ENCODE assay signal across 9 cellular contexts in genomic region chr3:171165986-171166385, GRCh38.
A peak's percentile ranks its signal among the peaks of the same experiment; 100 is the strongest.
DNase-seq lines count a peak whose midpoint lies in the region; ATAC-seq and TF ChIP-seq lines count a peak whose summit lies in the region.
"Had no signal": no experiment of that assay in that cellular context is flagged by ENCODE, and none has a peak within 500 bp of the region (broad histone marks: within the 10 kb centered on the region; RNA-seq: fewer than 3 reads in every experiment).

No MANE protein-coding gene starts in this region.

- H3K4me3 ChIP-seq in osteoblast (ENCODE audit: insufficient read depth, low read length) (no peak overlapping the region), esophagus squamous epithelium (no peak overlapping the region)

- TF ChIP-seq CTCF in osteoblast (IDR thresholded peaks at IDR 0.05; ENCODE audit: extremely low read depth, low read depth, low read length) (no peak), esophagus squamous epithelium (IDR thresholded peaks at IDR 0.05) (no peak)

- peaks cover 30% of the 10 kb centered on the region for H3K4me1 Mint-ChIP-seq in activated T-cell treated with anti-CD3 and anti-CD28 coated beads, Interleukin-2, amount 50 U/mL, for 24 hours (ENCODE audit: low read depth)
- H3K4me1 Mint-ChIP-seq in activated CD4-positive, alpha-beta memory T cell treated with anti-CD3 and anti-CD28 coated beads, Interleukin-2, amount 10 ng/mL, durations not matched to agents 7 days and 5 days: peaks cover 21% of the 10 kb centered on the region

- H4K20me1 ChIP-seq in osteoblast (ENCODE audit: insufficient read depth, low read length): no peaks in the 10 kb centered on the region

- ATAC-seq in HG02610 (IDR thresholded peaks at IDR 0.05; ENCODE audit: unreplicated experiment): peak; percentile 63

- peaks cover 72% of the 10 kb centered on the region for H3K36me3 Mint-ChIP-seq in activated T-cell treated with anti-CD3 and anti-CD28 coated beads, Interleukin-2, amount 50 U/mL, for 24 hours (ENCODE audit: low read depth)
- peaks cover 60% of the 10 kb centered on the region for H3K36me3 Mint-ChIP-seq in activated CD4-positive, alpha-beta memory T cell treated with anti-CD3 and anti-CD28 coated beads, Interleukin-2, amount 10 ng/mL, durations not matched to agents 7 days and 5 days (ENCODE audit: low read depth)

- peaks cover 8% of the 10 kb centered on the region for H3K9me3 Mint-ChIP-seq in activated T-cell treated with anti-CD3 and anti-CD28 coated beads, Interleukin-2, amount 50 U/mL, for 24 hours
- peaks cover 10% of the 10 kb centered on the region for H3K9me3 Mint-ChIP-seq in activated CD4-positive, alpha-beta memory T cell treated with anti-CD3 and anti-CD28 coated beads, Interleukin-2, amount 10 ng/mL, durations not matched to agents 7 days and 5 days

- H3K79me2 ChIP-seq in osteoblast (ENCODE audit: insufficient read depth, low read length): no peaks in the 10 kb centered on the region

- peak overlapping the region; percentile 91 for H3K27ac Mint-ChIP-seq in activated T-cell treated with anti-CD3 and anti-CD28 coated beads, Interleukin-2, amount 50 U/mL, for 24 hours
- peak overlapping the region; percentile 79 for H3K27ac Mint-ChIP-seq in activated CD4-positive, alpha-beta memory T cell treated with anti-CD3 and anti-CD28 coated beads, Interleukin-2, amount 10 ng/mL, durations not matched to agents 7 days and 5 days

- no peaks in the 10 kb centered on the region for H3K27me3 Mint-ChIP-seq in activated T-cell treated with anti-CD3 and anti-CD28 coated beads, Interleukin-2, amount 50 U/mL, for 24 hours
- H3K27me3 Mint-ChIP-seq in activated CD4-positive, alpha-beta memory T cell treated with anti-CD3 and anti-CD28 coated beads, Interleukin-2, amount 10 ng/mL, durations not matched to agents 7 days and 5 days: no peaks in the 10 kb centered on the region

- H3K36me3 ChIP-seq in osteoblast (ENCODE audit: insufficient read depth, low read length) (no peaks in the 10 kb centered on the region), esophagus squamous epithelium (peaks cover 0 to 12% (median 0%) of the 10 kb centered on the region in 3 donors)

- intact Hi-C loops in esophagus squamous epithelium (cut with DNase I): no loop called here

- TF ChIP-seq POLR2A in esophagus squamous epithelium (IDR thresholded peaks at IDR 0.05): no peak

- no peak overlapping the region for H2AFZ ChIP-seq in osteoblast (ENCODE audit: low read length)

- CTCF ChIA-PET in activated CD4-positive, alpha-beta memory T cell treated with anti-CD3 and anti-CD28 coated beads, Interleukin-2, amount 10 ng/mL, durations not matched to agents 7 days and 5 days (lab: Charles Lee): interaction anchor here (0.7 to 2.5 kb wide), 7 partner anchors 14 to 400 kb away, joined by 3 to 11 read pairs (median 4); partner anchors contain the start of gene TNIK

- 47 to 53% methylated on average over 1 of the region's 1 CpG for WGBS in esophagus squamous epithelium, 2 donors

- no peak overlapping the region for H3K27ac ChIP-seq in osteoblast (ENCODE audit: low read depth, low read length)
- H3K27ac ChIP-seq in esophagus squamous epithelium: no peak overlapping the region

- H3K27me3 ChIP-seq in osteoblast (ENCODE audit: insufficient read depth, low read length): no peaks in the 10 kb centered on the region
- no peaks in the 10 kb centered on the region for H3K27me3 ChIP-seq in esophagus squamous epithelium

- H3K4me2 ChIP-seq in osteoblast (ENCODE audit: insufficient read depth, low read length): peak overlapping the region; percentile 23

- H3K4me1 ChIP-seq in osteoblast (ENCODE audit: insufficient read depth, low read length) (peaks cover 7% of the 10 kb centered on the region), esophagus squamous epithelium (no peaks in the 10 kb centered on the region)

- POLR2A ChIA-PET in activated CD4-positive, alpha-beta memory T cell treated with anti-CD3 and anti-CD28 coated beads, Interleukin-2, amount 10 ng/mL, durations not matched to agents 7 days and 5 days (lab: Charles Lee): no interaction called here

- DNase-seq in activated T-cell treated with anti-CD3 and anti-CD28 coated beads, Interleukin-2, amount 50 U/mL, for 24 hours: no peak
- no peak for DNase-seq in activated T-cell treated with anti-CD3 and anti-CD28 coated beads, Interleukin-2, amount 50 U/mL, for 1 hour
- DNase-seq in activated CD4-positive, alpha-beta memory T cell treated with anti-CD3 and anti-CD28 coated beads, Interleukin-2, amount 10 ng/mL, durations not matched to agents 7 days and 5 days: no peak
- DNase-seq in osteoblast (ENCODE audit: insufficient read length, low spot score, missing footprints): no peak
- DNase-seq in NCI-H128 (lab: John Stamatoyannopoulos, UW; ENCODE audit: unreplicated experiment): no peak
- DNase-seq in amygdala (lab: John Stamatoyannopoulos, UW): no peak
- DNase-seq in esophagus squamous epithelium (lab: John Stamatoyannopoulos, UW): no peak
- DNase-seq: stimulated activated CD4-positive, alpha-beta T cell treated with anti-CD3 and anti-CD28 coated beads, Interleukin-4, amount 100 ng/mL, for 4 hours had no signal

- H3K4me3 Mint-ChIP-seq in activated T-cell treated with anti-CD3 and anti-CD28 coated beads, Interleukin-2, amount 50 U/mL, for 24 hours: peak overlapping the region; percentile 19
- H3K4me3 Mint-ChIP-seq in activated CD4-positive, alpha-beta memory T cell treated with anti-CD3 and anti-CD28 coated beads, Interleukin-2, amount 10 ng/mL, durations not matched to agents 7 days and 5 days: peak overlapping the region; percentile 21

- peaks cover 2% of the 10 kb centered on the region for H3K9me3 ChIP-seq in osteoblast (ENCODE audit: low read depth, low read length)
- H3K9me3 ChIP-seq in esophagus squamous epithelium: peaks cover 0 to 4% (median 0%) of the 10 kb centered on the region in 3 donors
